In the genomic region with DNA sequence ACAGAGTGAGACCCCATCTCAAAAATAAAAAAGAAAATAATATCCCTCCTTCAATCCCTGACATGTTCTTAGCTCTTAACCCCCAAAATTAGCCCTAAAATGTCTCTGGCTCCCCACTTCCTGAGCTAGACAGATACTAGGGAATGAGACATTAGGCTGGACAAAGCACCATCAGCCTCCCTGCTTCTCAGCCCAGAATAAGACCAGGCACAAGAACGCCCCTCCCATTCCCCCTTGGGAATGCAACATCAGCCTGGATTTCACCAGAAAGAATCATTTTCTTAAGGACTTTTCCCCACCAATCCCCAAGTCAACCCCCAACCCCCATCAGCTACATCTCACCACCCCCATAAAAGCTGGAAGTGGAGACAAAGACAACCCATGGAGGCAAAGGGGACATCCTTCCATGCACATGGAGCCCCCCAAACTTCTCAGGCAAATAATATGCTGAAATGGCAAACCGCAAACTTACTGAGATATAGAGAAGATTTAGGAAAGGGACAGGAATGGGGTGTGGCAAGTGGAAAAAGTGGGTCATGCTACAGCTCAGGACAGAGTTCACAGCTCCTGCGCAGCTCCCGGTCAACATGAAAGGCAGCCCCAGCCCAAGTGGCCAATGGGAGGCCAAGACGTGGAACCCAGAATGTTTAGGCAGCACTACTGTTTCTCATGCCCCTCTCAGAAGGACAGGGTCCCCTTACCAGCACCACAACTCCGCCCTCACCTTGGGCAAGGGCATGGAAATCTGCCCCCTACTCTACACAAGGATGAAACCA, we compare ENCODE assay signal across 8 cellular contexts. TPM values are rescaled to one million over a fixed set of nuclear protein-coding genes. Genes with fewer than 3 reads are reported as not detected.
DNase-seq lines count a peak whose midpoint lies in the region; ATAC-seq, FAIRE-seq and TF ChIP-seq lines count a peak whose summit lies in the region.

No MANE protein-coding gene starts in this region.

- DNase-seq in GM12891 (ENCODE audit: insufficient read length, low spot score) (no peak), SW480 (ENCODE audit: low spot score) (peak; percentile 59), fibroblast of pulmonary artery (ENCODE audit: low read depth) (peak; percentile 19), Ammon's horn (ENCODE audit: low spot score) (no peak), NCI-H82 treated with DMSO at 0.1 percent for 48 hours (lab: John Stamatoyannopoulos, UW; ENCODE audit: unreplicated experiment) (no peak), NCI-H1048 (lab: John Stamatoyannopoulos, UW) (no peak)

- TF ChIP-seq POLR2A in GM12891 (IDR thresholded peaks at IDR 0.05; ENCODE audit: low read depth, low read length), result no peak

- H3K27me3 ChIP-seq in skeletal muscle satellite cell (ENCODE audit: control insufficient read depth, insufficient read depth, low read length), result no peaks in the 10 kb centered on the region

- FAIRE-seq in GM12891 (lab: Jason Lieb, UNC), result peak; percentile 23

- H3K4me1 ChIP-seq in skeletal muscle satellite cell (ENCODE audit: control insufficient read depth, insufficient read depth, low read length), result peaks cover 37% of the 10 kb centered on the region

- peak overlapping the region; percentile 64 for H3K4me3 ChIP-seq in fibroblast of pulmonary artery (replicated peaks; ENCODE audit: low read depth, low read length)
- peak overlapping the region; percentile 97 for H3K4me3 ChIP-seq in skeletal muscle satellite cell (ENCODE audit: low read length)

- H3K4me2 ChIP-seq in skeletal muscle satellite cell (ENCODE audit: low read length), result peak overlapping the region; percentile 99

- H3K36me3 ChIP-seq in skeletal muscle satellite cell (ENCODE audit: insufficient read depth, low read length), result peaks cover 46% of the 10 kb centered on the region

- TF ChIP-seq CTCF in fibroblast of pulmonary artery (IDR thresholded peaks at IDR 0.05; ENCODE audit: low read length, missing control alignments), result no peak

- peak overlapping the region; percentile 81 for H3K9ac ChIP-seq in skeletal muscle satellite cell (ENCODE audit: low read depth, low read length)

- no peaks in the 10 kb centered on the region for H3K9me3 ChIP-seq in skeletal muscle satellite cell (replicated peaks; ENCODE audit: low read length)

- no peak for ATAC-seq in HG03135 (IDR thresholded peaks at IDR 0.05; ENCODE audit: unreplicated experiment)

TF ChIP-seq in GM12891, 5 proteins besides CTCF, POLR2A, EP300 and RAD21:
- TF ChIP-seq POLR2AphosphoS5 (IDR thresholded peaks at IDR 0.05; ENCODE audit: low read depth, low read length) (no peak), POU2F2 (IDR thresholded peaks at IDR 0.05; ENCODE audit: low read depth, low read length) (no peak), TAF1 (IDR thresholded peaks at IDR 0.05; ENCODE audit: low read depth, low read length) (no peak)

RNA-seq across cellular contexts. Expression of gene CHD4, which starts 2.7 kb away (rescaled TPM):
- polyA plus RNA-seq in GM12891 (2012; ENCODE audit: low read depth, missing spikeins), result 101 TPM
- 148 and 162 TPM in 2 replicates for total RNA-seq in skeletal muscle satellite cell (2012; rRNA removed)

RNA-seq across cellular contexts. Expression of gene LPAR5, which starts 31.3 kb away (rescaled TPM):
- polyA plus RNA-seq in GM12891 (2012; ENCODE audit: low read depth, missing spikeins), result 2.9 TPM
- total RNA-seq in skeletal muscle satellite cell (2012; rRNA removed), result not detected in 2 replicates

RNA-seq across cellular contexts. Expression of gene NOP2, which starts 36.4 kb away (rescaled TPM):
- polyA plus RNA-seq in GM12891 (2012; ENCODE audit: low read depth, missing spikeins), result 56.8 TPM
- 33.4 and 40.1 TPM in 2 replicates for total RNA-seq in skeletal muscle satellite cell (2012; rRNA removed)

RNA-seq across cellular contexts. Expression of gene ACRBP, which starts 42.8 kb away (rescaled TPM):
- 0.87 TPM for polyA plus RNA-seq in GM12891 (2012; ENCODE audit: low read depth, missing spikeins)
- total RNA-seq in skeletal muscle satellite cell (2012; rRNA removed), result 2.0 TPM in 1 of 2 replicates, not detected in the other

RNA-seq across cellular contexts. Expression of gene IFFO1, which starts 48.6 kb away (rescaled TPM):
- polyA plus RNA-seq in GM12891 (2012; ENCODE audit: low read depth, missing spikeins), result 9.9 TPM
- 8.6 and 8.7 TPM in 2 replicates for total RNA-seq in skeletal muscle satellite cell (2012; rRNA removed)

Comparison
In these comparisons a context has a peak if more than half of its experiments do, and no peak if none do; other contexts are left out.
1. DNase-seq: peak in SW480 (single experiment) and fibroblast of pulmonary artery (single experiment); none in GM12891 (single experiment), Ammon's horn (single experiment), NCI-H82 treated with DMSO at 0.1 percent for 48 hours (single experiment) and NCI-H1048 (single experiment).